31 cellular contexts compared by ENCODE assay signal in the genomic region with DNA sequence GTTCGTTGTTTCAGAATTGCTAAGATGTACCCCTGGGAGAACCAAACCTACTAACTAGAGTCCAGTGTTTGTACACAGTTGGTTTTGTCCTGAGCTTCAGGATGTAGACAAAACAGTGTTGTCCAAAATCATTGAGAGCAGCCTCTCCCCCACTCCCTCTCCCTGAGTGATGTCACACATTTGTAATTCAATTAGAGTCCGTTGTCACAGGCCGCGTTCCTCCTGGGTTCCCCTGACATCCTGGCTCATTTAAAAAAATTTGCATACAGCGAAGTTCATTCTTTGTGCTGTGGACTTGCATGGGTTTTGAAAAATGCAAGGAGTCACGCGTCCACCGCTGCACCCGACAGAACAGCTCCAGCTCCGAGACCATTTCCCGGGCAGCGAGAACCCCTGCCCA. TPM values are rescaled to one million over a fixed set of nuclear protein-coding genes. Genes with fewer than 3 reads are reported as not detected.
A peak's percentile ranks its signal among the peaks of the same experiment; 100 is the strongest.
DNase-seq lines count a peak whose midpoint lies in the region; ATAC-seq, FAIRE-seq and TF ChIP-seq lines count a peak whose summit lies in the region.
"Had no signal": no experiment of that assay in that cellular context is flagged by ENCODE, and none has a peak within 500 bp of the region (broad histone marks: within the 10 kb centered on the region; RNA-seq: fewer than 3 reads in every experiment).

No MANE protein-coding gene starts in this region.

- H3K4me1 ChIP-seq in astrocyte (ENCODE audit: insufficient read depth, low read length), result peaks cover 11% of the 10 kb centered on the region
- H3K4me1 ChIP-seq: prostate gland had no signal

- no peak overlapping the region for H3K27ac ChIP-seq in astrocyte (ENCODE audit: low read depth, low read length)
- H3K27ac ChIP-seq: 22Rv1, epithelial cell of prostate, KMS-11, prostate gland, skin epidermis had no signal

- H3K36me3 Mint-ChIP-seq in astrocyte (ENCODE audit: low read depth, unreplicated experiment), result no peaks in the 10 kb centered on the region
- H3K36me3 Mint-ChIP-seq: type B pancreatic cell had no signal

- no peak overlapping the region for H3K27ac Mint-ChIP-seq in astrocyte (ENCODE audit: unreplicated experiment)
- H3K27ac Mint-ChIP-seq: nephron; stimulated activated naive CD8-positive, alpha-beta T cell treated with anti-CD3 and anti-CD28 coated beads, Interleukin-15, Interleukin-2, amounts not matched to agents 100 ng/mL and 50 ng/mL, for 24 hours; type B pancreatic cell had no signal

- no peaks in the 10 kb centered on the region for H3K79me2 ChIP-seq in astrocyte (ENCODE audit: insufficient read depth, low read length)

- intact Hi-C loops in sciatic nerve (cut with DNase I), result no loop called here

- no peaks in the 10 kb centered on the region for H3K27me3 Mint-ChIP-seq in astrocyte (ENCODE audit: low read depth, unreplicated experiment)

- H3K27me3 ChIP-seq in astrocyte (ENCODE audit: insufficient read depth, low read length), result no peaks in the 10 kb centered on the region

- peaks cover 10% of the 10 kb centered on the region for H3K4me1 Mint-ChIP-seq in astrocyte (ENCODE audit: low read depth, unreplicated experiment)

- H3K4me3 ChIP-seq in astrocyte (ENCODE audit: insufficient read depth, low read depth, low read length), result no peak overlapping the region
- H3K4me3 ChIP-seq: prostate gland, skin epidermis had no signal

- H3K36me3 ChIP-seq in astrocyte (ENCODE audit: insufficient read depth, low read length), result no peaks in the 10 kb centered on the region
- H3K36me3 ChIP-seq: prostate gland had no signal

- H4K20me1 ChIP-seq in astrocyte (ENCODE audit: insufficient read depth, low read length), result no peaks in the 10 kb centered on the region

- no peaks in the 10 kb centered on the region for H3K9me3 Mint-ChIP-seq in astrocyte (ENCODE audit: unreplicated experiment)
- H3K9me3 Mint-ChIP-seq: nephron; stimulated activated naive CD8-positive, alpha-beta T cell treated with anti-CD3 and anti-CD28 coated beads, Interleukin-15, Interleukin-2, amounts not matched to agents 100 ng/mL and 50 ng/mL, for 24 hours; type B pancreatic cell had no signal

- no peak for TF ChIP-seq CTCF in astrocyte (IDR thresholded peaks at IDR 0.05; ENCODE audit: insufficient read depth, low read depth, low read length)

- H3K4me2 ChIP-seq in astrocyte (ENCODE audit: low read length), result peak overlapping the region; percentile 46
- H3K4me2 ChIP-seq: KMS-11 had no signal

- no peak overlapping the region for H3K9ac ChIP-seq in astrocyte (ENCODE audit: low read length)
- H3K9ac ChIP-seq: KMS-11 had no signal

- peak; percentile 62 for ATAC-seq in sciatic nerve
- no peak for ATAC-seq in GM21723 (IDR thresholded peaks at IDR 0.05; ENCODE audit: unreplicated experiment)
- ATAC-seq: left cardiac atrium had no signal

- no peak overlapping the region for H2AFZ ChIP-seq in astrocyte (ENCODE audit: low read depth, low read length)

- DNase-seq in NCI-H2081 (lab: John Stamatoyannopoulos, UW), result peak; percentile 11 to 37
- DNase-seq in NCI-H2081 treated with DMSO at 0.1 percent for 48 hours (lab: John Stamatoyannopoulos, UW), result no peak
- DNase-seq in astrocyte (ENCODE audit: low read depth), result no peak
- DNase-seq in iPS-NIHi11 (ENCODE audit: low spot score), result peak; percentile 14
- no peak for DNase-seq in sciatic nerve (ENCODE audit: low spot score)
- no peak for DNase-seq in T-helper 2 cell
- DNase-seq in activated CD4-positive, alpha-beta T cell treated with anti-CD3 and anti-CD28 coated beads, Interleukin-2, amount 50 U/mL, for 1 hour, result no peak
- DNase-seq: activated CD4-positive, alpha-beta T cell treated with anti-CD3 and anti-CD28 coated beads, Interleukin-2, amount 50 U/mL, for 48 hours; activated gamma-delta T cell treated with Interleukin-2 at 50 U/mL for 16 hours; activated T-cell treated with anti-CD3 and anti-CD28 coated beads for 4 hours; AML-193; dermis blood vessel endothelial cell; foreskin fibroblast; left cardiac atrium; NCI-H1092; NCI-H2029 treated with DMSO at 0.1 percent for 48 hours; NCI-H524; SIG-M5 had no signal

- H3K9me3 ChIP-seq in astrocyte (ENCODE audit: insufficient read depth, low read depth, low read length), result no peaks in the 10 kb centered on the region
- H3K9me3 ChIP-seq: prostate gland had no signal

- no peak for FAIRE-seq in astrocyte (lab: Jason Lieb, UNC)
- FAIRE-seq: H54 had no signal

- H3K4me3 Mint-ChIP-seq in astrocyte (ENCODE audit: unreplicated experiment), result no peak overlapping the region
- H3K4me3 Mint-ChIP-seq: nephron; stimulated activated naive CD8-positive, alpha-beta T cell treated with anti-CD3 and anti-CD28 coated beads, Interleukin-15, Interleukin-2, amounts not matched to agents 100 ng/mL and 50 ng/mL, for 24 hours; type B pancreatic cell had no signal

RNA-seq across cellular contexts. Expression of a gene that starts 10.3 kb away (rescaled TPM):
- not detected in 2 replicates for total RNA-seq in astrocyte
- total RNA-seq in sciatic nerve, result not detected
- total RNA-seq: cardiac septum; dermis blood vessel endothelial cell; left cardiac atrium; mesenteric fat pad; prostate gland; T-helper 1 cell treated with Interleukin-12 subunit alpha and Interleukin-12 subunit beta and Interleukin-4 antibody, amounts not matched to agents 30 ng/mL and 1 ng/mL, for 36 hours had no signal

RNA-seq across cellular contexts. Expression of a gene that starts 53.6 kb away (rescaled TPM):
- total RNA-seq in astrocyte (58.6 and 76.9 TPM in 2 replicates), sciatic nerve (20.1 TPM)

Comparison
In these comparisons a context has a peak if more than half of its experiments do, and no peak if none do; other contexts are left out.
1. DNase-seq: peak in NCI-H2081 (2 of 2) and iPS-NIHi11 (single experiment); none in NCI-H2081 treated with DMSO at 0.1 percent for 48 hours (single experiment), astrocyte (single experiment), sciatic nerve (single experiment), T-helper 2 cell (0 of 5) and activated CD4-positive, alpha-beta T cell treated with anti-CD3 and anti-CD28 coated beads, Interleukin-2, amount 50 U/mL, for 1 hour (single experiment).